In genomic region chr2:102301867-102302362, GRCh38 we compare ENCODE assay signal across 1 cellular context.
TF ChIP-seq lines count a peak whose summit lies in the region.

No MANE protein-coding gene starts in this region.

TF ChIP-seq in GM23338, 12 proteins besides CTCF, POLR2A, EP300 and RAD21 (continued from another document):
- no peak for TF ChIP-seq ZNF462 (CRISPR knock-in tag; IDR thresholded peaks at IDR 0.05)
- no peak for TF ChIP-seq EZH2phosphoT487 (IDR thresholded peaks at IDR 0.05; ENCODE audit: unreplicated experiment)
- TF ChIP-seq POLR2AphosphoS5 (IDR thresholded peaks at IDR 0.05; ENCODE audit: low read depth): no peak
- no peak for TF ChIP-seq EZH2 (IDR thresholded peaks at IDR 0.05; ENCODE audit: low read depth, unreplicated experiment)
- no peak for TF ChIP-seq NANOG (IDR thresholded peaks at IDR 0.05; ENCODE audit: borderline replicate concordance)
- no peak for TF ChIP-seq ZNF114 (CRISPR knock-in tag; IDR thresholded peaks at IDR 0.05)
- no peak for TF ChIP-seq JUNB (IDR thresholded peaks at IDR 0.05; ENCODE audit: unreplicated experiment)
